Comparison of ENCODE assay signal across 27 cellular contexts in genomic region chr1:30092051-30092858, GRCh38.
"Had no signal": no experiment of that assay in that cellular context is flagged by ENCODE, and none has a peak within 500 bp of the region (broad histone marks: within the 10 kb centered on the region; RNA-seq: fewer than 3 reads in every experiment).

No MANE protein-coding gene starts in this region.

- H2AFZ ChIP-seq: parathyroid adenoma had no signal

- H3K79me2 ChIP-seq: parathyroid adenoma had no signal

- H3K27me3 ChIP-seq: gastrocnemius medialis, thyroid gland, vagina had no signal

- H3K36me3 Mint-ChIP-seq: stimulated activated effector memory CD8-positive, alpha-beta T cell treated with anti-CD3 and anti-CD28 coated beads, Interleukin-12 subunit alpha, Interleukin-12 subunit beta, amount 100 ng/mL, for 72 hours had no signal

- H3K4me2 ChIP-seq: smooth muscle cell had no signal

- DNase-seq: cortex of kidney; effector CD4-positive, alpha-beta T cell; foreskin fibroblast; gastrocnemius medialis; head of caudate nucleus; left cardiac atrium; left lung; mesendoderm; midbrain; naive thymus-derived CD4-positive, alpha-beta T cell; stimulated activated CD4-positive, alpha-beta T cell treated with anti-CD3 and anti-CD28 coated beads, Interleukin-12 subunit alpha, Interleukin-12 subunit beta, amount 100 ng/mL, for 4 hours; stimulated activated CD4-positive, alpha-beta T cell treated with anti-CD3 and anti-CD28 coated beads, Interleukin-2, amount 100 ng/mL, for 24 hours; stimulated activated CD4-positive, alpha-beta T cell treated with anti-CD3 and anti-CD28 coated beads, Interleukin-4, amount 100 ng/mL, for 24 hours; stimulated activated naive CD4-positive, alpha-beta T cell treated with Interleukin-2 at 50 U/mL for 16 hours; stomach; thyroid gland; trophoblast cell had no signal

- H3K36me3 ChIP-seq: gastrocnemius medialis, left lung, stomach, thyroid gland, vagina had no signal

- H3K4me1 ChIP-seq: gastrocnemius medialis, left lung, parathyroid adenoma, stomach, vagina had no signal

- H3K9ac ChIP-seq: parathyroid adenoma had no signal

- H3K27ac Mint-ChIP-seq: naive thymus-derived CD4-positive, alpha-beta T cell; nephron; progenitor cell of endocrine pancreas; stimulated activated effector memory CD8-positive, alpha-beta T cell treated with anti-CD3 and anti-CD28 coated beads, Interleukin-12 subunit alpha, Interleukin-12 subunit beta, amount 100 ng/mL, for 72 hours had no signal

- FAIRE-seq: islet of Langerhans had no signal

- H3K4me3 Mint-ChIP-seq: naive thymus-derived CD4-positive, alpha-beta T cell; nephron; stimulated activated effector memory CD8-positive, alpha-beta T cell treated with anti-CD3 and anti-CD28 coated beads, Interleukin-12 subunit alpha, Interleukin-12 subunit beta, amount 100 ng/mL, for 72 hours had no signal

- H3K4me3 ChIP-seq: gastrocnemius medialis, left lung, smooth muscle cell, stomach, thyroid gland, vagina had no signal

- ATAC-seq: esophagus mucosa; gastrocnemius medialis; left cardiac atrium; left lung; naive thymus-derived CD4-positive, alpha-beta T cell; sciatic nerve; stimulated activated effector memory CD8-positive, alpha-beta T cell treated with anti-CD3 and anti-CD28 coated beads, Interleukin-12 subunit alpha, Interleukin-12 subunit beta, amount 100 ng/mL, for 72 hours had no signal

- H3K9me3 ChIP-seq: thyroid gland had no signal

- H3K4me1 Mint-ChIP-seq: naive thymus-derived CD4-positive, alpha-beta T cell; stimulated activated effector memory CD8-positive, alpha-beta T cell treated with anti-CD3 and anti-CD28 coated beads, Interleukin-12 subunit alpha, Interleukin-12 subunit beta, amount 100 ng/mL, for 72 hours had no signal

- H3K27ac ChIP-seq: epithelial cell of prostate, gastrocnemius medialis, left lung, parathyroid adenoma, stomach, thyroid gland, vagina had no signal
